ENCODE assay signal across 8 cellular contexts in the genomic region with DNA sequence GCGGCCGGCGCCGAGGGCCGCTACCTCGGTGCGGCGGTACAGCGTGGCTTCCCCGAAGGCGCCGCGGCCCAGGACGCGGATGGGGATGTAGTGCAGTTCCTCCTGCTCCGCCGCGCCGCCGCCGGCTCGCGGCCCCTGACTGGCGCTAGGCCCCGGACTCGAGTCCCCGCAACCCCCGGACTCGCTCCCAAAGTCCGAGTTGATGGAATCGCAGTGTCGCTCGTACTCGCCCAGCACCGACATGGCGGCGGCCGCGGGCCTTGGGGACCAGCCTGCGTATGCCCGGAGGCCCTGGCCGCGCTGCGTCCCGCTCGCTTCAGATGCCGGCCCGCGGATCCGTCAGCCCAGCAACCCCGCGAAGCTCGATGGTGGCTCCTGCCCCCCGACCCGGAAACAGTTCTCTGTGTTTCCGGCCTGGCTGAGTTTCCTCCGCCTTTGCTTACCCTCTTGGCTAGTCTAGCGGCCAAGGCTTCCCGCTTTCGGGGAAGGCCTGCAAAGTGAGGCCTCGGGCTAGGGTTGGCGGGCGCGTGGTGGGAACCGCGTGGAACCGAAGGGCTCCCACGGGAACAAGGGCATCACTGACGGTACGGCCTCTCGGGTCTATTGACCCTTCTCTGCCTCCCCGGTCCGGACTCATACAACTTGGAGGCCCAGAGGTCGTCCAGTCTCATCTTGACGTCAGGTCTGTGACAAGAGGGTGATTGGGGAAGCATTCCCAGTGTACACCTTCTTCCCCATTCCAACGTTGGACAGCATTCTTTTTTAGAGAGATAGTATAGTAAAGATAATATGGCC. TPM values are rescaled to one million over a fixed set of nuclear protein-coding genes. Genes with fewer than 3 reads are reported as not detected.
DNase-seq lines count a peak whose midpoint lies in the region; ATAC-seq and TF ChIP-seq lines count a peak whose summit lies in the region.

Gene NEK9 (minus strand): TSS at position 370 of the 795 bp plus-strand sequence. CDS start 127 bp downstream, at position 243.

- H3K27ac ChIP-seq in VCaP (peak within 1 kb of the TSS; percentile 89), smooth muscle cell (ENCODE audit: low read depth) (peak within 1 kb of the TSS; percentile 74)

- in situ Hi-C loops in T47D (cut with HindIII; ENCODE audit: low pct_unique_long_range_greater_than_20kb, low sequenced_read_pairs): no loop called here

- peak within 1 kb of the TSS; percentile 71 for H3K4me2 ChIP-seq in smooth muscle cell

- H3K27me3 ChIP-seq in smooth muscle cell (ENCODE audit: low read depth): no peaks in the 10 kb centered on the region

- peaks cover 4% of the 10 kb centered on the region for H4K20me1 ChIP-seq in smooth muscle cell (ENCODE audit: low read depth)

- H3K9ac ChIP-seq in smooth muscle cell (ENCODE audit: low read depth): peak within 1 kb of the TSS; percentile 70

- peaks cover 16% of the 10 kb centered on the region for H3F3A ChIP-seq in smooth muscle cell (ENCODE audit: low read depth)

- 37% methylated on average over 45 of the region's 76 CpGs for WGBS in smooth muscle cell (ENCODE audit: low lambda C conversion rate)

- peaks cover 8% of the 10 kb centered on the region for H3K4me1 ChIP-seq in smooth muscle cell (ENCODE audit: low read depth)

- H2AFZ ChIP-seq in smooth muscle cell (ENCODE audit: low read depth): peak within 1 kb of the TSS; percentile 88

- no peaks in the 10 kb centered on the region for H3K36me3 ChIP-seq in smooth muscle cell (ENCODE audit: low read depth)

- H3K79me2 ChIP-seq in smooth muscle cell (ENCODE audit: low read depth): no peaks in the 10 kb centered on the region

- no peaks in the 10 kb centered on the region for H3K9me3 ChIP-seq in smooth muscle cell (replicated peaks; ENCODE audit: low read depth)

- TF ChIP-seq CTCF in VCaP (conservative IDR thresholded peaks at IDR 0.05): no peak
- no peak for TF ChIP-seq CTCF in smooth muscle cell (IDR thresholded peaks at IDR 0.05; ENCODE audit: borderline replicate concordance, insufficient read depth, poor library complexity, severe bottlenecking)

- H3K4me3 ChIP-seq in smooth muscle cell: peak within 1 kb of the TSS; percentile 55

- DNase-seq in NK-92 treated with Interleukin-12 subunit alpha and Interleukin-12 subunit beta, amount 100 ng/mL, for 24 hours (lab: John Stamatoyannopoulos, UW): peak; percentile 76
- no peak for DNase-seq in NK-92 (lab: John Stamatoyannopoulos, UW; ENCODE audit: unreplicated experiment)
- DNase-seq in NCI-H2171 treated with DMSO at 0.1 percent for 48 hours (lab: John Stamatoyannopoulos, UW): peak; percentile 93
- DNase-seq in T47D (ENCODE audit: low read depth in 1 of 2, low spot score in 1 of 2): peak; percentile 92
- peak; percentile 91 for DNase-seq in iPS-NIHi11 (ENCODE audit: low spot score)
- DNase-seq in smooth muscle cell (lab: John Stamatoyannopoulos, UW; ENCODE audit: unreplicated experiment): peak; percentile 10

- peak; percentile 65 for ATAC-seq in HG03097 (IDR thresholded peaks at IDR 0.05; ENCODE audit: low FRiP score, unreplicated experiment)

RNA-seq across cellular contexts. Expression of gene NEK9, which starts in this region (rescaled TPM):
- 17.8 and 34.4 TPM in 2 replicates for total RNA-seq in smooth muscle cell
- 10.5 and 12.4 TPM in 2 replicates for polyA plus RNA-seq in smooth muscle cell
